9 cellular contexts compared by ENCODE assay signal in genomic region chr1:155184835-155185782, GRCh38. TPM values are rescaled to one million over a fixed set of nuclear protein-coding genes. Genes with fewer than 3 reads are reported as not detected.
DNase-seq lines count a peak whose midpoint lies in the region; ATAC-seq and TF ChIP-seq lines count a peak whose summit lies in the region.
"Had no signal": no experiment of that assay in that cellular context is flagged by ENCODE, and none has a peak within 500 bp of the region (broad histone marks: within the 10 kb centered on the region; RNA-seq: fewer than 3 reads in every experiment).

No MANE protein-coding gene starts in this region.

- H3K4me1 ChIP-seq in esophagus (ENCODE audit: control insufficient read depth in 2 of 2, insufficient read depth in 2 of 2, low read length in 1 of 2) (peaks cover 3 to 4% of the 10 kb centered on the region in 2 donors), transverse colon (peaks cover 10 to 38% (median 24%) of the 10 kb centered on the region in 4 donors)

- ATAC-seq in GM21423 (IDR thresholded peaks at IDR 0.05; ENCODE audit: unreplicated experiment), result peak; percentile 76

- in situ Hi-C loops in transverse colon (cut with MboI; ENCODE audit: low pct_ligation_motif_present in 1 of 4, low pct_unique_long_range_greater_than_20kb in 1 of 4, low sequenced_read_pairs in 3 of 4), result no loop called here

- WGBS in esophagus, 2 donors, result 41 to 66% methylated on average over 21 of the region's 21 CpGs
- 47% methylated on average over 21 of the region's 21 CpGs; no CpG with 5 or more reads in 1 of the 2 donors for WGBS in transverse colon (ENCODE audit: low coverage in 1 of 2), 2 donors

- H3K27ac ChIP-seq in esophagus (ENCODE audit: low read depth in 2 of 2, low read length in 1 of 2), result peak overlapping the region; percentile 51 to 52
- H3K27ac ChIP-seq in transverse colon, result peak overlapping the region; percentile 48 to 69 (median 52)
- H3K27ac ChIP-seq: HL-60 had no signal

- peak; percentile 12 for TF ChIP-seq POLR2A in transverse colon (IDR thresholded peaks at IDR 0.05)

- no peaks in the 10 kb centered on the region for H3K9me3 ChIP-seq in esophagus (ENCODE audit: control insufficient read depth in 2 of 2, insufficient read depth in 1 of 2, low read depth in 1 of 2, low read length in 1 of 2)
- no peaks in the 10 kb centered on the region for H3K9me3 ChIP-seq in transverse colon

- H3K27me3 ChIP-seq in esophagus (ENCODE audit: control insufficient read depth in 1 of 2, insufficient read depth in 2 of 2, low read length in 2 of 2) (no peaks in the 10 kb centered on the region), transverse colon (no peaks in the 10 kb centered on the region)

- TF ChIP-seq EP300 in transverse colon (IDR thresholded peaks at IDR 0.05; ENCODE audit: low read depth), result no peak

- H3K36me3 ChIP-seq in esophagus (ENCODE audit: control insufficient read depth in 2 of 2, insufficient read depth in 2 of 2, low read length in 1 of 2), result peaks cover 0 to 5% of the 10 kb centered on the region in 2 donors
- H3K36me3 ChIP-seq in transverse colon, result no peaks in the 10 kb centered on the region

- TF ChIP-seq CTCF in GM12865 (IDR thresholded peaks at IDR 0.05; ENCODE audit: insufficient read depth, low read depth, low read length, missing control alignments), result peak; percentile 28
- TF ChIP-seq CTCF in transverse colon (IDR thresholded peaks at IDR 0.05), result peak in 1 of 5 experiments; percentile 46

- H3K4me3 ChIP-seq in GM12865 (ENCODE audit: low read depth, low read length), result no peak overlapping the region
- H3K4me3 ChIP-seq in esophagus (ENCODE audit: low read depth in 1 of 2, low read length in 2 of 2), result no peak overlapping the region
- no peak overlapping the region for H3K4me3 ChIP-seq in transverse colon

- intact Hi-C loops in transverse colon (cut with DNase I; ENCODE audit: low total_unique reads), result no loop called here

- DNase-seq in GM12865 (ENCODE audit: low read depth) (peak; percentile 82), MV-4-11 (lab: John Stamatoyannopoulos, UW) (peak; percentile 92), transverse colon (peak; percentile 76), retina (no peak), activated gamma-delta T cell (lab: John Stamatoyannopoulos, UW) (no peak), NCI-H1417 (lab: John Stamatoyannopoulos, UW) (no peak)

RNA-seq across cellular contexts. Expression of gene TRIM46, which starts 11.5 kb away (rescaled TPM):
- under 1 TPM; 0.19 to 0.47 TPM for polyA plus RNA-seq in esophagus
- total RNA-seq in transverse colon, result under 1 TPM in 2 of 4 donors, not detected in 2; 0.41 to 0.48 TPM

RNA-seq across cellular contexts. Expression of gene KRTCAP2, which starts 12.0 kb away (rescaled TPM):
- polyA plus RNA-seq in esophagus, result 100 to 1,000 TPM; 161 to 260 TPM
- 100 to 1,000 TPM; 106 to 240 (median 131) TPM for total RNA-seq in transverse colon

RNA-seq across cellular contexts. Expression of gene THBS3, which starts 22.6 kb away (rescaled TPM):
- 10 to 100 TPM; 12.9 to 41.5 TPM for polyA plus RNA-seq in esophagus
- 10 to 100 TPM; 19.2 to 37.8 (median 27.0) TPM for total RNA-seq in transverse colon

RNA-seq across cellular contexts. Expression of gene MTX1, which starts 23.4 kb away (rescaled TPM):
- 10 to 100 TPM; 43.6 to 51.4 TPM for polyA plus RNA-seq in esophagus
- total RNA-seq in transverse colon, result 10 to 100 TPM; 24.3 to 64.0 (median 46.0) TPM

RNA-seq across cellular contexts. Expression of gene DPM3, which starts 44.8 kb away (rescaled TPM):
- 100 to 1,000 TPM; 103 to 248 TPM for polyA plus RNA-seq in esophagus
- total RNA-seq in transverse colon, result 100 to 1,000 TPM in 1 of 4 donors, 10 to 100 TPM in 2, 1 to 10 TPM in 1; 7.2 to 130 (median 62.6) TPM

Comparison
In these comparisons a context has a peak if more than half of its experiments do, and no peak if none do; other contexts are left out.
1. DNase-seq: peak in GM12865 (single experiment), MV-4-11 (single experiment) and transverse colon (single experiment); none in retina (single experiment), activated gamma-delta T cell (single experiment) and NCI-H1417 (0 of 3).